In the genomic region with DNA sequence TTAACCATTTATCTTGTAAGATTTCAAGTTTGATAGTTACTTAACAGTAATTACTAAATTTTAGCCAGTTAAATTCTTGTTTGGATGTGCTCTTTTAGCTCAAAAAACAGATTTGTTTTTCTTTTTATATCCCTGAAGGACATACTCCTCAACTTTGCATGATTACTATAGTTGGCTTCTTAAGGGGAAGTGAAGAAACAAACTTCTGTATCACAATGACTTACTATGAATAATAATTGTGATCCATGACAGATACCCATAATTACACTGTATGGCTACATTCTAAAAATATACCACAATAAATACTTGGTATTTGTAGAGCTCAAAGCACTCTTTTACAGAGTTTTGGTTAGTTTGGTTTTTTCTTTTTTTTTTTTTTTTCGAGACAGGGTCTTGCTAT, we compare ENCODE assay signal across 12 cellular contexts. TPM values are rescaled to one million over a fixed set of nuclear protein-coding genes. Genes with fewer than 3 reads are reported as not detected.
DNase-seq lines count a peak whose midpoint lies in the region; ATAC-seq and TF ChIP-seq lines count a peak whose summit lies in the region.
"Had no signal": no experiment of that assay in that cellular context is flagged by ENCODE, and none has a peak within 500 bp of the region (broad histone marks: within the 10 kb centered on the region; RNA-seq: fewer than 3 reads in every experiment).

No MANE protein-coding gene starts in this region.

- no peaks in the 10 kb centered on the region for H3K9me3 ChIP-seq in OCI-LY3 (ENCODE audit: insufficient read depth, low read length)
- no peaks in the 10 kb centered on the region for H3K9me3 ChIP-seq in gastroesophageal sphincter
- H3K9me3 ChIP-seq: MG63 had no signal

- no peak overlapping the region for H2AFZ ChIP-seq in OCI-LY3 (ENCODE audit: low read depth, low read length)

- H3K79me2 ChIP-seq in OCI-LY3 (ENCODE audit: low read length), result peaks cover 3% of the 10 kb centered on the region; the same call in 1 of the 2 replicates

- peaks cover 65% of the 10 kb centered on the region for H3K36me3 ChIP-seq in OCI-LY3 (replicated peaks; ENCODE audit: low read depth, low read length)
- H3K36me3 ChIP-seq in gastroesophageal sphincter, result peaks cover 0 to 54% of the 10 kb centered on the region in 2 donors

- peaks cover 17% of the 10 kb centered on the region for H4K20me1 ChIP-seq in OCI-LY3 (ENCODE audit: insufficient read depth, low read length)

- peak overlapping the region; percentile 25 to 60 for H3K27ac Mint-ChIP-seq in activated naive CD4-positive, alpha-beta T cell treated with anti-CD3 and anti-CD28 coated beads, Interleukin-2, amount 50 U/mL, for 72 hours
- no peak overlapping the region for H3K27ac Mint-ChIP-seq in activated naive CD4-positive, alpha-beta T cell treated with anti-CD3 and anti-CD28 coated beads, Interleukin-2, amount 10 ng/mL, durations not matched to agents 7 days and 5 days
- H3K27ac Mint-ChIP-seq in stimulated activated naive B cell treated with anti-CD40 and anti-IgM and Interleukin-4, amounts not matched to agents 10 μg/mL and 1 μg/mL and 100 μg/mL, for 72 hours, result peak overlapping the region; percentile 81

- no peaks in the 10 kb centered on the region for H3K27me3 Mint-ChIP-seq in activated naive CD4-positive, alpha-beta T cell treated with anti-CD3 and anti-CD28 coated beads, Interleukin-2, amount 10 ng/mL, durations not matched to agents 7 days and 5 days
- H3K27me3 Mint-ChIP-seq in stimulated activated naive B cell treated with anti-CD40 and anti-IgM and Interleukin-4, amounts not matched to agents 10 μg/mL and 1 μg/mL and 100 μg/mL, for 72 hours, result no peaks in the 10 kb centered on the region

- no peaks in the 10 kb centered on the region for H3K4me1 Mint-ChIP-seq in activated naive CD4-positive, alpha-beta T cell treated with anti-CD3 and anti-CD28 coated beads, Interleukin-2, amount 10 ng/mL, durations not matched to agents 7 days and 5 days
- H3K4me1 Mint-ChIP-seq in stimulated activated naive B cell treated with anti-CD40 and anti-IgM and Interleukin-4, amounts not matched to agents 10 μg/mL and 1 μg/mL and 100 μg/mL, for 72 hours, result peaks cover 2 to 13% of the 10 kb centered on the region in 2 donors
- H3K4me1 Mint-ChIP-seq: endodermal cell had no signal

- H3K27ac ChIP-seq in OCI-LY3 (ENCODE audit: low read length) (peak overlapping the region; percentile 35), gastroesophageal sphincter (peak overlapping the region in 1 of 4 donors; percentile 65)

- H3K9ac ChIP-seq in OCI-LY3 (ENCODE audit: low read length), result no peak overlapping the region

- no peak for TF ChIP-seq CTCF in OCI-LY3 (IDR thresholded peaks at IDR 0.05; ENCODE audit: low read depth, low read length)
- no peak for TF ChIP-seq CTCF in gastroesophageal sphincter (IDR thresholded peaks at IDR 0.05)

- H3K4me3 Mint-ChIP-seq in activated naive CD4-positive, alpha-beta T cell treated with anti-CD3 and anti-CD28 coated beads, Interleukin-2, amount 10 ng/mL, durations not matched to agents 7 days and 5 days, result no peak overlapping the region
- H3K4me3 Mint-ChIP-seq in stimulated activated naive B cell treated with anti-CD40 and anti-IgM and Interleukin-4, amounts not matched to agents 10 μg/mL and 1 μg/mL and 100 μg/mL, for 72 hours, result no peak overlapping the region
- H3K4me3 Mint-ChIP-seq: endodermal cell had no signal

- peaks cover 11 to 13% of the 10 kb centered on the region in 2 donors for H3K36me3 Mint-ChIP-seq in activated naive CD4-positive, alpha-beta T cell treated with anti-CD3 and anti-CD28 coated beads, Interleukin-2, amount 50 U/mL, for 72 hours
- peaks cover 44% of the 10 kb centered on the region for H3K36me3 Mint-ChIP-seq in activated naive CD4-positive, alpha-beta T cell treated with anti-CD3 and anti-CD28 coated beads, Interleukin-2, amount 10 ng/mL, durations not matched to agents 7 days and 5 days
- H3K36me3 Mint-ChIP-seq in stimulated activated naive B cell treated with anti-CD40 and anti-IgM and Interleukin-4, amounts not matched to agents 10 μg/mL and 1 μg/mL and 100 μg/mL, for 72 hours, result peaks cover 26 to 39% of the 10 kb centered on the region in 2 donors

- CTCF ChIA-PET in activated naive CD4-positive, alpha-beta T cell treated with anti-CD3 and anti-CD28 coated beads, Interleukin-2, amount 10 ng/mL, durations not matched to agents 7 days and 5 days (lab: Charles Lee), result no interaction called here

- no peak overlapping the region for H3K4me3 ChIP-seq in OCI-LY3 (ENCODE audit: low read length)
- no peak overlapping the region for H3K4me3 ChIP-seq in gastroesophageal sphincter
- H3K4me3 ChIP-seq: MG63 had no signal

- H3K27me3 ChIP-seq in OCI-LY3 (ENCODE audit: low read depth, low read length), result no peaks in the 10 kb centered on the region
- H3K27me3 ChIP-seq in gastroesophageal sphincter, result no peaks in the 10 kb centered on the region
- H3K27me3 ChIP-seq: MG63 had no signal

- no peak for TF ChIP-seq EP300 in gastroesophageal sphincter (IDR thresholded peaks at IDR 0.05)

- no peak for DNase-seq in activated naive CD4-positive, alpha-beta T cell treated with anti-CD3 and anti-CD28 coated beads, Interleukin-2, amount 50 U/mL, for 72 hours (ENCODE audit: low spot score in 2 of 2)
- no peak for DNase-seq in activated naive CD4-positive, alpha-beta T cell treated with anti-CD3 and anti-CD28 coated beads, Interleukin-2, amount 10 ng/mL, durations not matched to agents 7 days and 5 days
- DNase-seq in stimulated activated naive B cell treated with anti-CD40 and anti-IgM and Interleukin-4, amounts not matched to agents 10 μg/mL and 1 μg/mL and 100 μg/mL, for 72 hours, result no peak
- no peak for DNase-seq in NK-92 (lab: John Stamatoyannopoulos, UW; ENCODE audit: unreplicated experiment)
- DNase-seq: activated naive CD4-positive, alpha-beta T cell treated with Interleukin-2 at 50 U/mL for 16 hours; endodermal cell; MG63; NCI-H2171 treated with DMSO at 0.1 percent for 48 hours had no signal

- H3K9me3 Mint-ChIP-seq in activated naive CD4-positive, alpha-beta T cell treated with anti-CD3 and anti-CD28 coated beads, Interleukin-2, amount 50 U/mL, for 72 hours, result no peaks in the 10 kb centered on the region
- H3K9me3 Mint-ChIP-seq in activated naive CD4-positive, alpha-beta T cell treated with anti-CD3 and anti-CD28 coated beads, Interleukin-2, amount 10 ng/mL, durations not matched to agents 7 days and 5 days, result no peaks in the 10 kb centered on the region
- no peaks in the 10 kb centered on the region for H3K9me3 Mint-ChIP-seq in stimulated activated naive B cell treated with anti-CD40 and anti-IgM and Interleukin-4, amounts not matched to agents 10 μg/mL and 1 μg/mL and 100 μg/mL, for 72 hours
- H3K9me3 Mint-ChIP-seq: endodermal cell had no signal

- no peak for ATAC-seq in activated naive CD4-positive, alpha-beta T cell treated with anti-CD3 and anti-CD28 coated beads, Interleukin-2, amount 50 U/mL, for 72 hours
- ATAC-seq in HG02798 (IDR thresholded peaks at IDR 0.05; ENCODE audit: poor library complexity, unreplicated experiment), result peak; percentile 46
- peak; percentile 95 to 96 for ATAC-seq in stimulated activated naive B cell treated with anti-CD40 and anti-IgM and Interleukin-4, amounts not matched to agents 10 μg/mL and 1 μg/mL and 100 μg/mL, for 72 hours (replicated peaks)
- no peak for ATAC-seq in gastroesophageal sphincter
- no peak for ATAC-seq in HG02642 (IDR thresholded peaks at IDR 0.05; ENCODE audit: poor library complexity, unreplicated experiment)

- WGBS in gastroesophageal sphincter (ENCODE audit: low coverage in 1 of 2), 2 donors, result 75 to 83% methylated on average over 1 of the region's 1 CpG

- peak overlapping the region; percentile 37 for H3K4me2 ChIP-seq in OCI-LY3 (ENCODE audit: low read length)

- no peak for TF ChIP-seq POLR2A in gastroesophageal sphincter (IDR thresholded peaks at IDR 0.05)

- H3K4me1 ChIP-seq in OCI-LY3 (ENCODE audit: low read length) (peaks cover 18% of the 10 kb centered on the region), gastroesophageal sphincter (peaks cover 0 to 54% (median 5%) of the 10 kb centered on the region in 3 donors)

RNA-seq across cellular contexts. Expression of gene IARS2, which starts 55.8 kb away (rescaled TPM):
- total RNA-seq in activated naive CD4-positive, alpha-beta T cell treated with anti-CD3 and anti-CD28 coated beads, Interleukin-2, amount 50 U/mL, for 72 hours, result 10 to 100 TPM; 66.6 to 78.4 TPM
- 10 to 100 TPM; 48.9 to 89.7 (median 72.6) TPM for total RNA-seq in gastroesophageal sphincter

Comparison
In these comparisons a context has a peak if more than half of its experiments do, and no peak if none do; other contexts are left out.
1. ATAC-seq: peak in HG02798 (single experiment) and stimulated activated naive B cell treated with anti-CD40 and anti-IgM and Interleukin-4, amounts not matched to agents 10 μg/mL and 1 μg/mL and 100 μg/mL, for 72 hours (2 of 2); none in activated naive CD4-positive, alpha-beta T cell treated with anti-CD3 and anti-CD28 coated beads, Interleukin-2, amount 50 U/mL, for 72 hours (0 of 2), gastroesophageal sphincter (single experiment) and HG02642 (single experiment).